Comparison of ENCODE assay signal across 17 cellular contexts in genomic region chr19:54149021-54149812, GRCh38. TPM values are rescaled to one million over a fixed set of nuclear protein-coding genes. Genes with fewer than 3 reads are reported as not detected.
A peak's percentile ranks its signal among the peaks of the same experiment; 100 is the strongest.
DNase-seq lines count a peak whose midpoint lies in the region; ATAC-seq and TF ChIP-seq lines count a peak whose summit lies in the region.
"Had no signal": no experiment of that assay in that cellular context is flagged by ENCODE, and none has a peak within 500 bp of the region (broad histone marks: within the 10 kb centered on the region; RNA-seq: fewer than 3 reads in every experiment).

No MANE protein-coding gene starts in this region.

- no peak for TF ChIP-seq CTCF in Calu3 (IDR thresholded peaks at IDR 0.05; ENCODE audit: unreplicated experiment)
- no peak for TF ChIP-seq CTCF in neural crest cell (conservative IDR thresholded peaks at IDR 0.05)

- intact Hi-C loops in Calu3 (cut with micrococcal nuclease; ENCODE audit: unreplicated experiment), result no loop called here

- H3K27me3 Mint-ChIP-seq in activated CD8-positive, alpha-beta memory T cell treated with anti-CD3 and anti-CD28 coated beads, Interleukin-2, amount 10 ng/mL, durations not matched to agents 7 days and 5 days, result no peaks in the 10 kb centered on the region
- no peaks in the 10 kb centered on the region for H3K27me3 Mint-ChIP-seq in Calu3 (ENCODE audit: unreplicated experiment)
- peaks cover 3% of the 10 kb centered on the region for H3K27me3 Mint-ChIP-seq in neural crest cell (ENCODE audit: low read depth)
- H3K27me3 Mint-ChIP-seq: B cell; CD4-positive, alpha-beta T cell; IgD-negative memory B cell had no signal

- no peak for ATAC-seq in activated CD8-positive, alpha-beta memory T cell treated with anti-CD3 and anti-CD28 coated beads, Interleukin-2, amount 10 ng/mL, durations not matched to agents 7 days and 5 days

- no peaks in the 10 kb centered on the region for H3K9me3 Mint-ChIP-seq in activated CD8-positive, alpha-beta memory T cell treated with anti-CD3 and anti-CD28 coated beads, Interleukin-2, amount 10 ng/mL, durations not matched to agents 7 days and 5 days (ENCODE audit: low read depth)
- H3K9me3 Mint-ChIP-seq in Calu3 (ENCODE audit: low read depth, unreplicated experiment) (no peaks in the 10 kb centered on the region), neural crest cell (no peaks in the 10 kb centered on the region)
- H3K9me3 Mint-ChIP-seq: CD4-positive, alpha-beta T cell; H9; IgD-negative memory B cell had no signal

- H3K36me3 Mint-ChIP-seq in activated CD8-positive, alpha-beta memory T cell treated with anti-CD3 and anti-CD28 coated beads, Interleukin-2, amount 10 ng/mL, durations not matched to agents 7 days and 5 days, result peaks cover 39% of the 10 kb centered on the region
- H3K36me3 Mint-ChIP-seq in Calu3 (ENCODE audit: insufficient read depth, unreplicated experiment) (peaks cover 89% of the 10 kb centered on the region), neural crest cell (ENCODE audit: low read depth) (peaks cover 15% of the 10 kb centered on the region)

- DNase-seq in activated CD8-positive, alpha-beta memory T cell treated with anti-CD3 and anti-CD28 coated beads, Interleukin-2, amount 10 ng/mL, durations not matched to agents 7 days and 5 days, result no peak
- DNase-seq in activated CD8-positive, alpha-beta memory T cell treated with anti-CD3 and anti-CD28 coated beads for 24 hours, result no peak
- DNase-seq in Calu3, result no peak
- peak; percentile 94 for DNase-seq in dermis blood vessel endothelial cell
- DNase-seq in neural crest cell (ENCODE audit: low read depth, low spot score), result no peak
- DNase-seq in germinal center (ENCODE audit: low spot score), result no peak
- no peak for DNase-seq in foreskin melanocyte
- DNase-seq in kidney glomerular epithelial cell (lab: John Stamatoyannopoulos, UW), result no peak
- DNase-seq: CD4-positive, alpha-beta T cell; H9; NCI-H1436 treated with DMSO at 0.1 percent for 48 hours; NCI-H2029 treated with DMSO at 0.1 percent for 48 hours; NCI-H510A; NCI-H774; RPMI8226 had no signal

- CTCF ChIA-PET in activated CD8-positive, alpha-beta memory T cell treated with anti-CD3 and anti-CD28 coated beads, Interleukin-2, amount 10 ng/mL, durations not matched to agents 7 days and 5 days (lab: Charles Lee), result interaction anchor here (0.9 to 1.5 kb wide), 3 partner anchors 11 to 12 kb away, joined by 3 to 4 read pairs (median 3); partner anchors contain the start of genes CNOT3 and LENG1
- CTCF ChIA-PET in Calu3 (lab: Charles Lee), result interaction anchor here (0.5 kb wide), 1 partner anchor 148 kb away, joined by 3 read pairs; no protein-coding TSS in a partner anchor

- H3K4me3 Mint-ChIP-seq in activated CD8-positive, alpha-beta memory T cell treated with anti-CD3 and anti-CD28 coated beads, Interleukin-2, amount 10 ng/mL, durations not matched to agents 7 days and 5 days, result no peak overlapping the region
- H3K4me3 Mint-ChIP-seq in Calu3 (ENCODE audit: low read depth, unreplicated experiment) (peak overlapping the region; percentile 2), neural crest cell (peak overlapping the region; percentile 72)
- H3K4me3 Mint-ChIP-seq: B cell; CD4-positive, alpha-beta T cell; IgD-negative memory B cell had no signal

- peaks cover 3% of the 10 kb centered on the region for H3K4me1 Mint-ChIP-seq in activated CD8-positive, alpha-beta memory T cell treated with anti-CD3 and anti-CD28 coated beads, Interleukin-2, amount 10 ng/mL, durations not matched to agents 7 days and 5 days
- peaks cover 7% of the 10 kb centered on the region for H3K4me1 Mint-ChIP-seq in Calu3 (ENCODE audit: low read depth, unreplicated experiment)
- no peaks in the 10 kb centered on the region for H3K4me1 Mint-ChIP-seq in neural crest cell
- H3K4me1 Mint-ChIP-seq: B cell, H9 had no signal

- H3K27ac Mint-ChIP-seq in activated CD8-positive, alpha-beta memory T cell treated with anti-CD3 and anti-CD28 coated beads, Interleukin-2, amount 10 ng/mL, durations not matched to agents 7 days and 5 days, result peak overlapping the region; percentile 1
- H3K27ac Mint-ChIP-seq in Calu3 (ENCODE audit: unreplicated experiment), result peak overlapping the region; percentile 14
- H3K27ac Mint-ChIP-seq in neural crest cell (ENCODE audit: unreplicated experiment), result peak overlapping the region; percentile 43
- H3K27ac Mint-ChIP-seq: B cell had no signal

- BruUV-seq in Calu3 (replicated peaks; lab: Mats Ljungman, UMichigan), result no TSS peak

RNA-seq across cellular contexts. Expression of gene LENG1, which starts 10.3 kb away (rescaled TPM):
- total RNA-seq in activated CD8-positive, alpha-beta memory T cell treated with anti-CD3 and anti-CD28 coated beads, Interleukin-2, amount 10 ng/mL, durations not matched to agents 7 days and 5 days, result 1 to 10 TPM; 8.0 to 8.6 TPM
- 9.9 and 10.7 TPM in 2 replicates for total RNA-seq in Calu3 (2022)
- total RNA-seq in dermis blood vessel endothelial cell, result 6.8 and 7.8 TPM in 2 replicates
- total RNA-seq in neural crest cell, result 5.1 and 5.9 TPM in 2 replicates

RNA-seq across cellular contexts. Expression of gene CNOT3, which starts 11.7 kb away (rescaled TPM):
- 10 to 100 TPM; 67.5 to 83.1 TPM for total RNA-seq in activated CD8-positive, alpha-beta memory T cell treated with anti-CD3 and anti-CD28 coated beads, Interleukin-2, amount 10 ng/mL, durations not matched to agents 7 days and 5 days
- 79.4 and 87.4 TPM in 2 replicates for total RNA-seq in Calu3 (2022)
- total RNA-seq in dermis blood vessel endothelial cell, result 13.3 and 28.4 TPM in 2 replicates
- 87.6 and 95.5 TPM in 2 replicates for total RNA-seq in neural crest cell

RNA-seq across cellular contexts. Expression of gene TMC4, which starts 23.7 kb away (rescaled TPM):
- 1 to 10 TPM in 1 of 2 experiments, under 1 TPM in 1; 0.89 to 1.3 TPM for total RNA-seq in activated CD8-positive, alpha-beta memory T cell treated with anti-CD3 and anti-CD28 coated beads, Interleukin-2, amount 10 ng/mL, durations not matched to agents 7 days and 5 days
- total RNA-seq in Calu3 (2022), result 157 and 166 TPM in 2 replicates
- total RNA-seq in dermis blood vessel endothelial cell, result 0.14 and 0.68 TPM in 2 replicates
- total RNA-seq in neural crest cell, result 0.28 TPM in 1 of 2 replicates, not detected in the other
- total RNA-seq: B cell had no signal

RNA-seq across cellular contexts. Expression of gene PRPF31, which starts 33.7 kb away (rescaled TPM):
- total RNA-seq in activated CD8-positive, alpha-beta memory T cell treated with anti-CD3 and anti-CD28 coated beads, Interleukin-2, amount 10 ng/mL, durations not matched to agents 7 days and 5 days, result 10 to 100 TPM; 63.6 to 89.0 TPM
- total RNA-seq in Calu3 (2022) (106 TPM in 2 replicates), dermis blood vessel endothelial cell (64.5 and 103 TPM in 2 replicates), neural crest cell (94.8 and 104 TPM in 2 replicates)

RNA-seq across cellular contexts. Expression of gene TFPT, which starts 33.8 kb away (rescaled TPM):
- total RNA-seq in activated CD8-positive, alpha-beta memory T cell treated with anti-CD3 and anti-CD28 coated beads, Interleukin-2, amount 10 ng/mL, durations not matched to agents 7 days and 5 days, result 10 to 100 TPM; 49.4 to 50.5 TPM
- total RNA-seq in Calu3 (2022) (30.8 and 34.2 TPM in 2 replicates), dermis blood vessel endothelial cell (16.3 and 27.2 TPM in 2 replicates), neural crest cell (24.5 and 26.8 TPM in 2 replicates)

Comparison
In these comparisons a context has a peak if more than half of its experiments do, and no peak if none do; other contexts are left out.
1. RNA of gene TMC4, which starts 23.7 kb away (total RNA-seq): 157 to 166 TPM in Calu3; 0.89 to 1.3 TPM in activated CD8-positive, alpha-beta memory T cell treated with anti-CD3 and anti-CD28 coated beads, Interleukin-2, amount 10 ng/mL, durations not matched to agents 7 days and 5 days, 0.14 to 0.68 TPM in dermis blood vessel endothelial cell and 0.28 TPM in neural crest cell; every median in the first group is over 10 times any median in the second.
2. Peak in every context shown above with its lines, with median percentiles within 50 percentile points of each other: H3K27ac Mint-ChIP-seq.